14 cellular contexts compared by ENCODE assay signal in genomic region chr22:19060356-19061009, GRCh38.
DNase-seq lines count a peak whose midpoint lies in the region; ATAC-seq, FAIRE-seq and TF ChIP-seq lines count a peak whose summit lies in the region.
"Had no signal": no experiment of that assay in that cellular context is flagged by ENCODE, and none has a peak within 500 bp of the region (broad histone marks: within the 10 kb centered on the region; RNA-seq: fewer than 3 reads in every experiment).

No MANE protein-coding gene starts in this region.

- H3K9me3 ChIP-seq in body of pancreas (no peaks in the 10 kb centered on the region), keratinocyte (ENCODE audit: control insufficient read depth, low read depth, low read length) (no peaks in the 10 kb centered on the region)
- H3K9me3 ChIP-seq: BLaER1 treated with 17β-estradiol and CSF1 and Interleukin-3, amounts not matched to agents 10 nM and 100 nM had no signal

- H3K4me3 Mint-ChIP-seq in HFFc6 = no peak overlapping the region
- H3K4me3 Mint-ChIP-seq: activated naive CD4-positive, alpha-beta T cell treated with anti-CD3 and anti-CD28 coated beads, Interleukin-2, amount 10 ng/mL, durations not matched to agents 7 days and 5 days; naive thymus-derived CD8-positive, alpha-beta T cell had no signal

- DNase-seq in Caki2 (ENCODE audit: low read depth) = peak; percentile 19
- peak; percentile 41 for DNase-seq in HFFc6
- DNase-seq in body of pancreas = peak in 2 of 4 donors; percentile 9 to 65
- DNase-seq in keratinocyte (ENCODE audit: low read depth, low spot score) = peak; percentile 23
- no peak for DNase-seq in NCI-H187 treated with DMSO at 0.1 percent for 48 hours (lab: John Stamatoyannopoulos, UW)
- DNase-seq in NCI-H146 treated with DMSO at 0.1 percent for 48 hours (lab: John Stamatoyannopoulos, UW; ENCODE audit: unreplicated experiment) = no peak
- DNase-seq in NCI-H1092 treated with DMSO at 0.1 percent for 48 hours (lab: John Stamatoyannopoulos, UW) = no peak
- DNase-seq: activated naive CD4-positive, alpha-beta T cell treated with anti-CD3 and anti-CD28 coated beads, Interleukin-2, amount 10 ng/mL, durations not matched to agents 7 days and 5 days; left cardiac atrium; naive thymus-derived CD8-positive, alpha-beta T cell; NCI-H1048; stimulated activated CD4-positive, alpha-beta T cell treated with anti-CD3 and anti-CD28 coated beads, Interleukin-4, amount 100 ng/mL, for 4 hours had no signal

- H3K27ac Mint-ChIP-seq in HFFc6 = no peak overlapping the region

- no peak for TF ChIP-seq POLR2A in body of pancreas (IDR thresholded peaks at IDR 0.05)

- H3K27ac ChIP-seq in body of pancreas (peak overlapping the region in 2 of 4 donors; percentile 35 to 58), keratinocyte (ENCODE audit: control insufficient read depth, insufficient read depth, low read length) (peak overlapping the region; percentile 14)
- H3K27ac ChIP-seq: BLaER1 treated with 17β-estradiol and CSF1 and Interleukin-3, amounts not matched to agents 10 nM and 100 nM had no signal

- H3K9me3 Mint-ChIP-seq in HFFc6 = no peaks in the 10 kb centered on the region
- H3K9me3 Mint-ChIP-seq: activated naive CD4-positive, alpha-beta T cell treated with anti-CD3 and anti-CD28 coated beads, Interleukin-2, amount 10 ng/mL, durations not matched to agents 7 days and 5 days; naive thymus-derived CD8-positive, alpha-beta T cell had no signal

- H2AFZ ChIP-seq in keratinocyte (ENCODE audit: control insufficient read depth, low read length) = no peak overlapping the region

- H3K4me2 ChIP-seq in keratinocyte (ENCODE audit: control insufficient read depth, extremely low read depth, insufficient read depth, low read depth, low read length) = no peak overlapping the region
- H3K4me2 ChIP-seq: BLaER1 treated with 17β-estradiol and CSF1 and Interleukin-3, amounts not matched to agents 10 nM and 100 nM had no signal

- H3K9ac ChIP-seq in keratinocyte (ENCODE audit: control insufficient read depth, extremely low read depth, insufficient read depth, low read length) = no peak overlapping the region
- H3K9ac ChIP-seq: BLaER1 treated with 17β-estradiol and CSF1 and Interleukin-3, amounts not matched to agents 10 nM and 100 nM had no signal

- peak; percentile 27 for ATAC-seq in body of pancreas
- no peak for ATAC-seq in HG03108 (IDR thresholded peaks at IDR 0.05; ENCODE audit: unreplicated experiment)
- ATAC-seq: left cardiac atrium; naive thymus-derived CD8-positive, alpha-beta T cell had no signal

- peaks cover 3% of the 10 kb centered on the region for H3K9me1 ChIP-seq in keratinocyte (ENCODE audit: control insufficient read depth, extremely low read depth, insufficient read depth, low read length)

- H3K36me3 Mint-ChIP-seq in HFFc6 (ENCODE audit: low read depth) = peaks cover 22% of the 10 kb centered on the region

- intact Hi-C loops in body of pancreas (cut with DNase I) = no loop called here

- no peak for TF ChIP-seq CTCF in HFFc6 (IDR thresholded peaks at IDR 0.05)
- TF ChIP-seq CTCF in body of pancreas (IDR thresholded peaks at IDR 0.05) = no peak
- TF ChIP-seq CTCF in keratinocyte (optimal IDR thresholded peaks at IDR 0.05 in 1 of 3, IDR thresholded peaks at IDR 0.05 in 1 of 3, conservative IDR thresholded peaks at IDR 0.05 in 1 of 3; ENCODE audit: extremely low read depth in 1 of 3, insufficient read depth in 2 of 3, low read length in 3 of 3) = no peak

- H3K27me3 ChIP-seq in body of pancreas = no peaks in the 10 kb centered on the region
- H3K27me3 ChIP-seq in keratinocyte (ENCODE audit: control insufficient read depth, extremely low read depth, insufficient read depth, low read length) = no peaks in the 10 kb centered on the region
- H3K27me3 ChIP-seq: BLaER1 treated with 17β-estradiol and CSF1 and Interleukin-3, amounts not matched to agents 10 nM and 100 nM had no signal

- in situ Hi-C loops in Caki2 (cut with HindIII; ENCODE audit: low pct_unique_long_range_greater_than_20kb, low sequenced_read_pairs) = no loop called here

- dilution Hi-C loops in keratinocyte (cut with MboI; ENCODE audit: extremely low pct_ligation_motif_present, low sequenced_read_pairs) = no loop called here

- peaks cover 0 to 12% of the 10 kb centered on the region in 2 donors for H3K36me3 ChIP-seq in body of pancreas (replicated peaks in 1 of 2; ENCODE audit: insufficient read depth in 1 of 2, low read depth in 2 of 2)
- peaks cover 45 to 54% of the 10 kb centered on the region in 2 experiments for H3K36me3 ChIP-seq in keratinocyte (ENCODE audit: control insufficient read depth in 2 of 2, extremely low read depth in 1 of 2, insufficient read depth in 2 of 2, low read length in 2 of 2)

- peaks cover 24% of the 10 kb centered on the region for H3K4me1 Mint-ChIP-seq in HFFc6 (ENCODE audit: low read depth)
- H3K4me1 Mint-ChIP-seq: activated naive CD4-positive, alpha-beta T cell treated with anti-CD3 and anti-CD28 coated beads, Interleukin-2, amount 10 ng/mL, durations not matched to agents 7 days and 5 days had no signal

- H3K4me3 ChIP-seq in body of pancreas = no peak overlapping the region
- no peak overlapping the region for H3K4me3 ChIP-seq in keratinocyte (ENCODE audit: control insufficient read depth in 2 of 3, extremely low read depth in 1 of 3, insufficient read depth in 2 of 3, low read depth in 1 of 3, low read length in 3 of 3)
- H3K4me3 ChIP-seq: BLaER1 treated with 17β-estradiol and CSF1 and Interleukin-3, amounts not matched to agents 10 nM and 100 nM had no signal

- 87 to 89% methylated on average over 13 to 15 of the region's 15 CpGs for WGBS in body of pancreas, 2 donors

- H4K20me1 ChIP-seq in keratinocyte (ENCODE audit: control insufficient read depth, extremely low read depth, insufficient read depth, low read length) = no peaks in the 10 kb centered on the region

- no peaks in the 10 kb centered on the region for H3K79me2 ChIP-seq in keratinocyte (ENCODE audit: control insufficient read depth, insufficient read depth, low read length)

- H3K4me1 ChIP-seq in body of pancreas = peaks cover 34% of the 10 kb centered on the region
- H3K4me1 ChIP-seq in keratinocyte (ENCODE audit: control insufficient read depth, extremely low read depth, insufficient read depth, low read length) = peaks cover 9% of the 10 kb centered on the region
- H3K4me1 ChIP-seq: BLaER1 treated with 17β-estradiol and CSF1 and Interleukin-3, amounts not matched to agents 10 nM and 100 nM had no signal

- no peak for FAIRE-seq in keratinocyte (lab: Jason Lieb, UNC)

- no peaks in the 10 kb centered on the region; the same call in 1 of the 2 replicates for H3K27me3 Mint-ChIP-seq in HFFc6 (ENCODE audit: insufficient read depth)
- H3K27me3 Mint-ChIP-seq: activated naive CD4-positive, alpha-beta T cell treated with anti-CD3 and anti-CD28 coated beads, Interleukin-2, amount 10 ng/mL, durations not matched to agents 7 days and 5 days; naive thymus-derived CD8-positive, alpha-beta T cell had no signal

Comparison
In these comparisons a context has a peak if more than half of its experiments do, and no peak if none do; other contexts are left out.
1. DNase-seq: peak in Caki2 (single experiment), HFFc6 (single experiment) and keratinocyte (single experiment); none in NCI-H187 treated with DMSO at 0.1 percent for 48 hours (single experiment), NCI-H146 treated with DMSO at 0.1 percent for 48 hours (single experiment) and NCI-H1092 treated with DMSO at 0.1 percent for 48 hours (single experiment).